ENCODE assay signal across 10 cellular contexts in genomic region chr2:64860321-64860751, GRCh38.
A peak's percentile ranks its signal among the peaks of the same experiment; 100 is the strongest.
DNase-seq lines count a peak whose midpoint lies in the region; ATAC-seq, FAIRE-seq and TF ChIP-seq lines count a peak whose summit lies in the region.
"Had no signal": no experiment of that assay in that cellular context is flagged by ENCODE, and none has a peak within 500 bp of the region (broad histone marks: within the 10 kb centered on the region; RNA-seq: fewer than 3 reads in every experiment).

No MANE protein-coding gene starts in this region.

- peak in 1 of 6 donors; percentile 58 for DNase-seq in pancreas
- no peak for DNase-seq in activated effector memory CD4-positive, alpha-beta T cell treated with Interleukin-2 at 50 U/mL for 16 hours
- no peak for DNase-seq in ureter (ENCODE audit: low spot score)
- no peak for DNase-seq in KBM-7
- no peak for DNase-seq in DMS53 (lab: John Stamatoyannopoulos, UW)
- DNase-seq: NCI-H1436 treated with DMSO at 0.1 percent for 48 hours had no signal

- H3K4me1 ChIP-seq in pancreas: peaks cover 8 to 21% (median 9%) of the 10 kb centered on the region in 3 donors

- peak overlapping the region in 1 of 4 donors; percentile 55 for H3K4me3 ChIP-seq in pancreas

- in situ Hi-C loops in KBM-7 (cut with MboI; ENCODE audit: low pct_unique_long_range_greater_than_20kb, low sequenced_read_pairs): loop anchor here (25.0 kb wide), 1 partner anchor 223 kb away; no protein-coding TSS in a partner anchor

- no peaks in the 10 kb centered on the region for H3K36me3 ChIP-seq in pancreas

- intact Hi-C loops in pancreas (cut with DNase I): loop anchor here in 2 of 3 donors (5.0 to 10.0 kb wide), 5 partner anchors 126 to 526 kb away; partner anchors contain the start of gene SERTAD2 (in 1 of the 2)

- WGBS in adipose tissue, 3 donors: 55 to 94% (median 59%) methylated on average over 9 of the region's 9 CpGs
- WGBS in pancreas, 2 donors: 92 to 96% methylated on average over 9 of the region's 9 CpGs

- TF ChIP-seq CTCF in GM12874 (IDR thresholded peaks at IDR 0.05; ENCODE audit: insufficient read depth, low read depth, low read length): 0 out of 2 replicates have a peak, but pooled peaks have one; percentile 1
- TF ChIP-seq CTCF in pancreas (IDR thresholded peaks at IDR 0.05): no peak

- no peak for FAIRE-seq in pancreas (lab: Jason Lieb, UNC)
- FAIRE-seq: G401.6 had no signal

- H3K27me3 ChIP-seq in pancreas: no peaks in the 10 kb centered on the region

- ATAC-seq in HG02943 (IDR thresholded peaks at IDR 0.05; ENCODE audit: low read depth, unreplicated experiment): peak; percentile 47
- ATAC-seq in pancreas: no peak

- H3K27ac ChIP-seq in adipose tissue (ENCODE audit: low read depth, low read length) (peak overlapping the region; percentile 31), pancreas (peak overlapping the region; percentile 78 to 94 (median 88))

- H3K9me3 ChIP-seq in pancreas: no peaks in the 10 kb centered on the region
